ENCODE assay signal across 8 cellular contexts in the genomic region with DNA sequence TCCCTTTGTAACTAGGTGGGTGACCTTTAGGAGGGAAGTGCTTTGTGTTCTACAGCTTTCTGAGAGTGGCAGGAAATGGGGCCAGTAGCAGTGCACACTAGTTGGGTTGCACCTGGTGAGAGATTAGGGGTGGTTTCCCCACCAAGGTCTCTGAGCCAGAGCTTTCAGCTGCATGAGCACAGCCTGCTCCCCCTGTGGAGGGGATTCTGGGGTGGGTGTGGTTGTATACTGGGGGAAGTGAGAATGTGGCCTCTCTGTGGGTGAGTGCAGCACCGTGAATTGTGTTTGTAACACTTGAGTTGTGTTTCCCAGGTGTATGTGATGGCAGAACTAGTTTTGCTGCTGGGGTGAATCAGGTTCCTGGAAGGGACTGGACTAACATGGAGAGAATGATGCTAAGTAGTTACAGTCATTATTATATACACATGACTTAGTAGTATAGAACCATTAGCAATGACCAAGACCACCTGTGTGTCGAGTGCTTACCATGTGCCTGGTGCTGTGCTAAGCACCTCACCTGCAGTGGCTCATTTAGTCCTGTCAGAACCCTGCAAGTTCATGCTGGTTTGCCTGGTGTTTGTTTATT. TPM values are rescaled to one million over a fixed set of nuclear protein-coding genes. Genes with fewer than 3 reads are reported as not detected.
DNase-seq lines count a peak whose midpoint lies in the region; ATAC-seq and TF ChIP-seq lines count a peak whose summit lies in the region.

No MANE protein-coding gene starts in this region.

- H3K27ac ChIP-seq in breast epithelium = peak overlapping the region; percentile 48 to 95

- no peak for TF ChIP-seq CTCF in breast epithelium (IDR thresholded peaks at IDR 0.05)

- no peaks in the 10 kb centered on the region for H3K36me3 Mint-ChIP-seq in natural killer cell treated with Interleukin-12 subunit alpha and Interleukin-12 subunit beta and Interleukin-15 and Interleukin-18, amount 100 ng/mL, for 72 hours

- ATAC-seq in HG02885 (IDR thresholded peaks at IDR 0.05; ENCODE audit: poor library complexity, unreplicated experiment) = peak; percentile 78
- peak; percentile 25 to 35 for ATAC-seq in natural killer cell treated with Interleukin-12 subunit alpha and Interleukin-12 subunit beta and Interleukin-15 and Interleukin-18, amount 100 ng/mL, for 72 hours

- peak overlapping the region; percentile 93 to 95 for H3K27ac Mint-ChIP-seq in natural killer cell treated with Interleukin-12 subunit alpha and Interleukin-12 subunit beta and Interleukin-15 and Interleukin-18, amount 100 ng/mL, for 72 hours

- H3K4me3 Mint-ChIP-seq in natural killer cell treated with Interleukin-12 subunit alpha and Interleukin-12 subunit beta and Interleukin-15 and Interleukin-18, amount 100 ng/mL, for 72 hours = peak overlapping the region; percentile 68

- no peaks in the 10 kb centered on the region for H3K27me3 ChIP-seq in breast epithelium

- TF ChIP-seq POLR2A in breast epithelium (IDR thresholded peaks at IDR 0.05) = no peak

- H3K27me3 Mint-ChIP-seq in natural killer cell treated with Interleukin-12 subunit alpha and Interleukin-12 subunit beta and Interleukin-15 and Interleukin-18, amount 100 ng/mL, for 72 hours = no peaks in the 10 kb centered on the region

- intact Hi-C loops in breast epithelium (cut with DNase I; ENCODE audit: low total_unique reads) = no loop called here

- H3K4me1 ChIP-seq in breast epithelium = peaks cover 0 to 24% of the 10 kb centered on the region in 2 donors

- peaks cover 33 to 47% of the 10 kb centered on the region in 2 donors for H3K4me1 Mint-ChIP-seq in natural killer cell treated with Interleukin-12 subunit alpha and Interleukin-12 subunit beta and Interleukin-15 and Interleukin-18, amount 100 ng/mL, for 72 hours (ENCODE audit: low read depth in 2 of 2)

- no peak overlapping the region for H3K4me3 ChIP-seq in breast epithelium

- DNase-seq in activated T-cell treated with anti-CD3 and anti-CD28 coated beads for 24 hours (ENCODE audit: low read depth) (peak; percentile 44), activated T-cell treated with anti-CD3 and anti-CD28 coated beads for 4 hours (no peak), SHP77 treated with DMSO at 0.1 percent for 48 hours (lab: John Stamatoyannopoulos, UW) (peak; percentile 88), breast epithelium (ENCODE audit: low spot score in 2 of 2) (no peak), NCI-H526 treated with DMSO at 0.1 percent for 48 hours (lab: John Stamatoyannopoulos, UW) (no peak), NCI-H1048 (lab: John Stamatoyannopoulos, UW) (no peak)
- DNase-seq in natural killer cell treated with Interleukin-12 subunit alpha and Interleukin-12 subunit beta and Interleukin-15 and Interleukin-18, amount 100 ng/mL, for 72 hours (ENCODE audit: low spot score) = no peak

- no peaks in the 10 kb centered on the region for H3K9me3 Mint-ChIP-seq in natural killer cell treated with Interleukin-12 subunit alpha and Interleukin-12 subunit beta and Interleukin-15 and Interleukin-18, amount 100 ng/mL, for 72 hours

- no peaks in the 10 kb centered on the region for H3K36me3 ChIP-seq in breast epithelium

- H3K9me3 ChIP-seq in breast epithelium = no peaks in the 10 kb centered on the region

RNA-seq across cellular contexts. Expression of a gene that starts 11.8 kb away (rescaled TPM):
- 10 to 100 TPM; 33.9 to 66.9 (median 38.3) TPM for total RNA-seq in breast epithelium
- 1 to 10 TPM; 4.7 to 9.0 TPM for total RNA-seq in natural killer cell treated with Interleukin-12 subunit alpha and Interleukin-12 subunit beta and Interleukin-15 and Interleukin-18, amount 100 ng/mL, for 72 hours

Comparison
In these comparisons a context has a peak if more than half of its experiments do, and no peak if none do; other contexts are left out.
1. DNase-seq: peak in activated T-cell treated with anti-CD3 and anti-CD28 coated beads for 24 hours (single experiment) and SHP77 treated with DMSO at 0.1 percent for 48 hours (single experiment); none in activated T-cell treated with anti-CD3 and anti-CD28 coated beads for 4 hours (single experiment), breast epithelium (0 of 2), natural killer cell treated with Interleukin-12 subunit alpha and Interleukin-12 subunit beta and Interleukin-15 and Interleukin-18, amount 100 ng/mL, for 72 hours (single experiment), NCI-H526 treated with DMSO at 0.1 percent for 48 hours (single experiment) and NCI-H1048 (single experiment).